ENCODE assay signal across 19 cellular contexts in genomic region chr7:48366096-48366495, GRCh38.
"Had no signal": no experiment of that assay in that cellular context is flagged by ENCODE, and none has a peak within 500 bp of the region (broad histone marks: within the 10 kb centered on the region; RNA-seq: fewer than 3 reads in every experiment).

No MANE protein-coding gene starts in this region.

- H3K36me3 ChIP-seq: colonic mucosa, esophagus squamous epithelium, pancreas, upper lobe of right lung, WERI-Rb-1 had no signal

- H3K36me3 Mint-ChIP-seq: activated naive CD8-positive, alpha-beta T cell; natural killer cell; stimulated activated effector memory CD8-positive, alpha-beta T cell treated with anti-CD3 and anti-CD28 coated beads, Interleukin-12 subunit alpha, Interleukin-12 subunit beta, amount 100 ng/mL, for 72 hours had no signal

- ATAC-seq: body of pancreas; left cardiac atrium; natural killer cell; pancreas; sciatic nerve; stimulated activated effector memory CD8-positive, alpha-beta T cell treated with anti-CD3 and anti-CD28 coated beads, Interleukin-12 subunit alpha, Interleukin-12 subunit beta, amount 100 ng/mL, for 72 hours; upper lobe of right lung had no signal

- H3K4me1 ChIP-seq: body of pancreas, colonic mucosa, esophagus squamous epithelium, pancreas, upper lobe of right lung had no signal

- H3K4me3 ChIP-seq: body of pancreas, colonic mucosa, esophagus squamous epithelium, pancreas, smooth muscle cell, upper lobe of right lung had no signal

- H3K9me3 ChIP-seq: body of pancreas, colonic mucosa, pancreas had no signal

- H3K4me1 Mint-ChIP-seq: natural killer cell; stimulated activated effector memory CD8-positive, alpha-beta T cell treated with anti-CD3 and anti-CD28 coated beads, Interleukin-12 subunit alpha, Interleukin-12 subunit beta, amount 100 ng/mL, for 72 hours had no signal

- DNase-seq: activated CD4-positive, alpha-beta T cell treated with anti-CD3 and anti-CD28 coated beads, Interleukin-2, amount 50 U/mL, for 48 hours; activated gamma-delta T cell; body of pancreas; central memory CD4-positive, alpha-beta T cell; colonic mucosa; effector CD4-positive, alpha-beta T cell; esophagus squamous epithelium; left cardiac atrium; natural killer cell; pancreas; stimulated activated CD4-positive, alpha-beta T cell treated with anti-CD3 and anti-CD28 coated beads, Interleukin-4, amount 100 ng/mL, for 24 hours; SW 1271; T-helper 2 cell; upper lobe of right lung; WERI-Rb-1 had no signal

- H3K4me2 ChIP-seq: smooth muscle cell had no signal

- H3K27ac Mint-ChIP-seq: activated naive CD8-positive, alpha-beta T cell; natural killer cell; stimulated activated effector memory CD8-positive, alpha-beta T cell treated with anti-CD3 and anti-CD28 coated beads, Interleukin-12 subunit alpha, Interleukin-12 subunit beta, amount 100 ng/mL, for 72 hours had no signal

- H3K4me3 Mint-ChIP-seq: activated naive CD8-positive, alpha-beta T cell; natural killer cell; stimulated activated effector memory CD8-positive, alpha-beta T cell treated with anti-CD3 and anti-CD28 coated beads, Interleukin-12 subunit alpha, Interleukin-12 subunit beta, amount 100 ng/mL, for 72 hours had no signal

- H3K27me3 ChIP-seq: body of pancreas, colonic mucosa, pancreas, upper lobe of right lung had no signal

- H3K27ac ChIP-seq: body of pancreas, colonic mucosa, esophagus squamous epithelium, pancreas, upper lobe of right lung, WERI-Rb-1 had no signal
